8 cellular contexts compared by ENCODE assay signal in the genomic region with DNA sequence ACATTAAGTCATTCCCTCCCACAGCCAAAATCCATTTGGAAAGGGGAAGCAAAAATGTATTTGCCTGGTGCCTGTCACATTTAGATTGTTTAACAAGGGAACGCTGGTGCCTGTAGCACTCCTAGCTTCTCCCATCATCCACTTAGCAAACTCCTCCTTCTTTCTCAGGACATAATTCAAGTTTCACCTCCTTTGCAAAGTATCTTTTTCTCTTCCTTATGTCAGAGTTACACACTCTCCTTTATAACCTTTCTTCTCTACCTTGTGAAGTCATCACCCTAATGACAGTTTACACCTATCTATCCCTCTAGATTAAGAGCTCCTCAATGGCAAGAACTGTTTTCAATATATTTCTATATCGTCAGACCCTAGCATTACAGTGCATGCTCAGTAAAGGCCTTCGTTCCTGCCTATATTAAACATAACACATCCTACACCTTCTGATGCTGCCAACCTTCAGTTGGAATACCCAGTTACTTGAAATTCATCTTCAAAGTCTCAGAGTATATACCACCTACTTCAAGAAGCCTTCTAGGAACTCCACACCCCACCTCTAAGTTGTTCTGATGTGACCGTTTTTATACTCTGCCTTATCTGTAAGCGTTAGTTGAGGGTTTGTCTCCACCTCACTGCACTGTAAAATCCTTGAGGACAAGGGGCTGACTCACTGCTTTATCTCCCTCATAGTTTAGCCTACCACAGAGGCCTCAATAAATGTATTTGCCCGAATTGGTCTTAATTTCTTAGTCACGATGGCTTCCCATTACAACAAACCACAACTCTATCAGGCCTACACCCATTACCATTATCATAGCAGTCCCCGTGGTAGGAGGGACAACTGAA. TPM values are rescaled to one million over a fixed set of nuclear protein-coding genes. Genes with fewer than 3 reads are reported as not detected.
DNase-seq lines count a peak whose midpoint lies in the region; ATAC-seq and TF ChIP-seq lines count a peak whose summit lies in the region.

No MANE protein-coding gene starts in this region.

- H3K4me1 ChIP-seq in endodermal cell (ENCODE audit: control insufficient read depth, insufficient read depth, low read length), result no peaks in the 10 kb centered on the region

- no peak for TF ChIP-seq CTCF in endodermal cell (conservative IDR thresholded peaks at IDR 0.05)
- no peak for TF ChIP-seq CTCF in progenitor cell of endocrine pancreas (IDR thresholded peaks at IDR 0.05; ENCODE audit: unreplicated experiment)

- no peaks in the 10 kb centered on the region for H3K36me3 Mint-ChIP-seq in endodermal cell (ENCODE audit: low read depth)
- no peaks in the 10 kb centered on the region for H3K36me3 Mint-ChIP-seq in progenitor cell of endocrine pancreas (ENCODE audit: insufficient read depth)

- H3K4me1 Mint-ChIP-seq in endodermal cell, result peaks cover 28% of the 10 kb centered on the region
- H3K4me1 Mint-ChIP-seq in progenitor cell of endocrine pancreas (ENCODE audit: low read depth), result peaks cover 18% of the 10 kb centered on the region

- no peak for ATAC-seq in GM19324 (IDR thresholded peaks at IDR 0.05; ENCODE audit: low FRiP score, unreplicated experiment)
- no peak for ATAC-seq in GM21717 (IDR thresholded peaks at IDR 0.05; ENCODE audit: unreplicated experiment)
- no peak for ATAC-seq in GM21529 (IDR thresholded peaks at IDR 0.05; ENCODE audit: unreplicated experiment)

- peak; percentile 76 for DNase-seq in EL
- peak; percentile 81 for DNase-seq in RPMI7951 (ENCODE audit: low read depth)
- no peak for DNase-seq in endodermal cell
- DNase-seq in progenitor cell of endocrine pancreas (ENCODE audit: low spot score, unreplicated experiment), result no peak
- no peak for DNase-seq in MV-4-11 (lab: John Stamatoyannopoulos, UW)

- H3K27ac ChIP-seq in endodermal cell (ENCODE audit: low read depth, low read length), result no peak overlapping the region

- WGBS in endodermal cell (ENCODE audit: insufficient coverage in 1 of 2, insufficient read length in 1 of 2), 2 experiments, result 93% methylated on average over 7 to 8 of the region's 8 CpGs

- H3K9ac ChIP-seq in endodermal cell (ENCODE audit: extremely low read depth, low read length, poor library complexity, severe bottlenecking), result no peak overlapping the region

- H3K27ac Mint-ChIP-seq in endodermal cell, result no peak overlapping the region
- H3K27ac Mint-ChIP-seq in progenitor cell of endocrine pancreas, result peak overlapping the region; percentile 57

- H3K27me3 Mint-ChIP-seq in endodermal cell (ENCODE audit: insufficient read depth), result no peaks in the 10 kb centered on the region
- no peaks in the 10 kb centered on the region for H3K27me3 Mint-ChIP-seq in progenitor cell of endocrine pancreas

- H3K9me3 Mint-ChIP-seq in endodermal cell, result no peaks in the 10 kb centered on the region
- no peaks in the 10 kb centered on the region for H3K9me3 Mint-ChIP-seq in progenitor cell of endocrine pancreas (ENCODE audit: low read depth)

- no peaks in the 10 kb centered on the region for H3K9me3 ChIP-seq in endodermal cell (ENCODE audit: control insufficient read depth, low read length)

- peak overlapping the region; percentile 92 for H3K4me3 Mint-ChIP-seq in endodermal cell
- peak overlapping the region; percentile 52 for H3K4me3 Mint-ChIP-seq in progenitor cell of endocrine pancreas (ENCODE audit: low read depth)

- H3K27me3 ChIP-seq in endodermal cell (ENCODE audit: control insufficient read depth, insufficient read depth, low read length, poor library complexity, severe bottlenecking), result no peaks in the 10 kb centered on the region

- H3K36me3 ChIP-seq in endodermal cell (ENCODE audit: control insufficient read depth, insufficient read depth, low read length), result no peaks in the 10 kb centered on the region

- no peak overlapping the region for H3K4me3 ChIP-seq in endodermal cell (ENCODE audit: low read length)

RNA-seq across cellular contexts. Expression of a gene that starts 1.0 kb away (rescaled TPM):
- total RNA-seq in RPMI7951 (2014; rRNA removed; shearing (Covaris generic)), result 25.9 and 33.4 TPM in 2 replicates
- 10 to 100 TPM; 45.0 to 46.9 TPM for total RNA-seq in endodermal cell
- 34.2 TPM for polyA plus RNA-seq in endodermal cell (2013, experiment 1 of 2)
- 29.3 TPM for polyA plus RNA-seq in endodermal cell (2013, experiment 2 of 2)
- 62.7 and 63.8 TPM in 2 replicates for total RNA-seq in progenitor cell of endocrine pancreas

Comparison
In these comparisons a context has a peak if more than half of its experiments do, and no peak if none do; other contexts are left out.
1. DNase-seq: peak in EL (single experiment) and RPMI7951 (single experiment); none in endodermal cell (single experiment), progenitor cell of endocrine pancreas (single experiment) and MV-4-11 (single experiment).